14 cellular contexts compared by ENCODE assay signal in the genomic region with DNA sequence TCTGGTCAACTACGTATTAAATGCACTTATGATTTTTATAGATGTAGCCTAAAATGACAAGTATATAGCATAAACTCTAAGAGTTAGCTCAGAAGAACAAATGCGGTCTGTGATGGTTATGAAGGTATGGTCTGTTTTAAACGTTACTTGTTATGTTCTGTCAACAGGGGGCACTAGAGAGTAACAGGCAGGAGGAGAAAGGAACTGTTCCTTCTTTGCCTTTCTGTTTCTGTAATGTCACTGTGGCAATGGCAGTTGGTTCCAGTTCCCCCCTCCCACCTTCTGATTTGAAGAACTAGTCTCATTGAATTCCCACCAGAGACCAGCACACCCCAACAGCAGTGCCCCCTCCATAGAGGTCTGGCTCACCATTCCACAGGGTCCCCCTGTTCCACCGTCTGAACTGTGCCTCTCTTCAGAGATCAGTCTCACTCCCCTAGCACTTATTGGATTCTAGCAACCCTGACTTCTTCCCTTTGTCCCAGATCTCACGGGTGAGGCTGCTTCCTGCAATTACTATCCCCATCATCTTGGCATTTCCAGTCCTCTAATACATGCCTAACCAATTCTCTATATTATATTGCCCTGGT. TPM values are rescaled to one million over a fixed set of nuclear protein-coding genes. Genes with fewer than 3 reads are reported as not detected.
DNase-seq lines count a peak whose midpoint lies in the region; ATAC-seq and TF ChIP-seq lines count a peak whose summit lies in the region.
"Had no signal": no experiment of that assay in that cellular context is flagged by ENCODE, and none has a peak within 500 bp of the region (broad histone marks: within the 10 kb centered on the region; RNA-seq: fewer than 3 reads in every experiment).

No MANE protein-coding gene starts in this region.

- no peaks in the 10 kb centered on the region for H3F3A ChIP-seq in OCI-LY1 (ENCODE audit: insufficient read depth, low read length)

- no peaks in the 10 kb centered on the region for H3K27me3 Mint-ChIP-seq in endodermal cell (ENCODE audit: insufficient read depth)
- H3K27me3 Mint-ChIP-seq in stimulated activated memory B cell treated with anti-CD40 and anti-IgM and Interleukin-4, amounts not matched to agents 10 μg/mL and 1 μg/mL and 100 μg/mL, for 72 hours, result no peaks in the 10 kb centered on the region

- H3K27ac Mint-ChIP-seq in endodermal cell, result peak overlapping the region; percentile 82
- H3K27ac Mint-ChIP-seq in stimulated activated memory B cell treated with anti-CD40 and anti-IgM and Interleukin-4, amounts not matched to agents 10 μg/mL and 1 μg/mL and 100 μg/mL, for 72 hours, result no peak overlapping the region

- H3K79me2 ChIP-seq in OCI-LY1 (ENCODE audit: insufficient read depth, low read length), result no peaks in the 10 kb centered on the region

- no peaks in the 10 kb centered on the region for H3K9me2 ChIP-seq in OCI-LY1 (ENCODE audit: low read depth, low read length)

- no peaks in the 10 kb centered on the region for H4K20me1 ChIP-seq in OCI-LY1 (ENCODE audit: insufficient read depth, low read length)

- H3K27ac ChIP-seq in A673 (ENCODE audit: low read depth, low read length, poor library complexity, severe bottlenecking), result no peak overlapping the region
- no peak overlapping the region for H3K27ac ChIP-seq in OCI-LY1 (ENCODE audit: low read depth, low read length, poor library complexity, severe bottlenecking)
- no peak overlapping the region for H3K27ac ChIP-seq in endodermal cell (ENCODE audit: low read depth, low read length)

- H3K9ac ChIP-seq in OCI-LY1 (ENCODE audit: low read length), result no peak overlapping the region
- H3K9ac ChIP-seq in endodermal cell (ENCODE audit: extremely low read depth, low read length, poor library complexity, severe bottlenecking), result no peak overlapping the region

- no peak overlapping the region for H2AFZ ChIP-seq in OCI-LY1 (ENCODE audit: low read length)

- POLR2A ChIA-PET in A673 (lab: Charles Lee; ENCODE audit: low non-redundant PET), result interaction anchor here (0.7 kb wide), 1 partner anchor 16 kb away, joined by 4 read pairs; no protein-coding TSS in a partner anchor

- H3K9me3 ChIP-seq in A673 (ENCODE audit: low read depth, low read length, poor library complexity, severe bottlenecking), result no peaks in the 10 kb centered on the region
- H3K9me3 ChIP-seq in OCI-LY1 (ENCODE audit: low read length), result no peaks in the 10 kb centered on the region
- H3K9me3 ChIP-seq in endodermal cell (ENCODE audit: control insufficient read depth, low read length), result peaks cover 12% of the 10 kb centered on the region

- no peaks in the 10 kb centered on the region for H3K4me1 Mint-ChIP-seq in endodermal cell
- no peaks in the 10 kb centered on the region for H3K4me1 Mint-ChIP-seq in stimulated activated memory B cell treated with anti-CD40 and anti-IgM and Interleukin-4, amounts not matched to agents 10 μg/mL and 1 μg/mL and 100 μg/mL, for 72 hours

- no peaks in the 10 kb centered on the region for H3K36me3 ChIP-seq in A673 (ENCODE audit: insufficient read depth, low read length, poor library complexity, severe bottlenecking)
- H3K36me3 ChIP-seq in OCI-LY1 (ENCODE audit: insufficient read depth, low read length), result no peaks in the 10 kb centered on the region
- no peaks in the 10 kb centered on the region for H3K36me3 ChIP-seq in endodermal cell (ENCODE audit: control insufficient read depth, insufficient read depth, low read length)

- WGBS in endodermal cell (ENCODE audit: insufficient coverage in 1 of 2, insufficient read length in 1 of 2), 2 experiments, result 74 to 100% methylated on average over 1 to 4 of the region's 5 CpGs

- peaks cover 6% of the 10 kb centered on the region for H3K9me3 Mint-ChIP-seq in endodermal cell
- peaks cover 3% of the 10 kb centered on the region for H3K9me3 Mint-ChIP-seq in stimulated activated memory B cell treated with anti-CD40 and anti-IgM and Interleukin-4, amounts not matched to agents 10 μg/mL and 1 μg/mL and 100 μg/mL, for 72 hours

- H3K4me3 ChIP-seq in A673 (ENCODE audit: low read depth, low read length, poor library complexity, severe bottlenecking) (no peak overlapping the region), OCI-LY1 (ENCODE audit: low read depth, low read length, poor library complexity, severe bottlenecking) (no peak overlapping the region), endodermal cell (ENCODE audit: low read length) (no peak overlapping the region)

- no peaks in the 10 kb centered on the region for H3K36me3 Mint-ChIP-seq in endodermal cell (ENCODE audit: low read depth)
- no peaks in the 10 kb centered on the region for H3K36me3 Mint-ChIP-seq in stimulated activated memory B cell treated with anti-CD40 and anti-IgM and Interleukin-4, amounts not matched to agents 10 μg/mL and 1 μg/mL and 100 μg/mL, for 72 hours

- BruUV-seq in A673 (replicated peaks; lab: Mats Ljungman, UMichigan), result no TSS peak

- no peaks in the 10 kb centered on the region for H3K27me3 ChIP-seq in A673 (replicated peaks; ENCODE audit: insufficient read depth, low read depth, low read length, poor library complexity)
- no peaks in the 10 kb centered on the region for H3K27me3 ChIP-seq in OCI-LY1 (ENCODE audit: insufficient read depth, low read length)
- no peaks in the 10 kb centered on the region for H3K27me3 ChIP-seq in endodermal cell (ENCODE audit: control insufficient read depth, insufficient read depth, low read length, poor library complexity, severe bottlenecking)

- CTCF ChIA-PET in A673 (lab: Charles Lee), result no interaction called here

- no peak overlapping the region for H3K4me2 ChIP-seq in OCI-LY1 (ENCODE audit: low read length)

- ATAC-seq in GM18867 (IDR thresholded peaks at IDR 0.05; ENCODE audit: unreplicated experiment) (peak; percentile 47), GM19023 (IDR thresholded peaks at IDR 0.05; ENCODE audit: unreplicated experiment) (no peak), HG03159 (IDR thresholded peaks at IDR 0.05; ENCODE audit: unreplicated experiment) (no peak), HG03439 (IDR thresholded peaks at IDR 0.05; ENCODE audit: unreplicated experiment) (no peak)
- no peak for ATAC-seq in stimulated activated memory B cell treated with anti-CD40 and anti-IgM and Interleukin-4, amounts not matched to agents 10 μg/mL and 1 μg/mL and 100 μg/mL, for 72 hours
- ATAC-seq: right cardiac atrium had no signal

- intact Hi-C loops in A673 (cut with micrococcal nuclease; ENCODE audit: unreplicated experiment), result no loop called here

- H3K4me1 ChIP-seq in A673 (ENCODE audit: insufficient read depth, low read length, poor library complexity, severe bottlenecking) (no peaks in the 10 kb centered on the region), OCI-LY1 (ENCODE audit: insufficient read depth, low read length, severe bottlenecking) (no peaks in the 10 kb centered on the region), endodermal cell (ENCODE audit: control insufficient read depth, insufficient read depth, low read length) (no peaks in the 10 kb centered on the region)

- TF ChIP-seq CTCF in A673 (conservative IDR thresholded peaks at IDR 0.05; ENCODE audit: low read depth, low read length) (peak; percentile 69), OCI-LY1 (IDR thresholded peaks at IDR 0.05; ENCODE audit: low read length) (peak; percentile 58), endodermal cell (conservative IDR thresholded peaks at IDR 0.05) (peak; percentile 85)

- DNase-seq in A673 (ENCODE audit: low spot score) (peak; percentile 59), endodermal cell (peak; percentile 69)
- DNase-seq: caudate nucleus, mesenchymal stem cell, NCI-H2029 treated with DMSO at 0.1 percent for 48 hours, right cardiac atrium had no signal

- H3K4me3 Mint-ChIP-seq in endodermal cell, result no peak overlapping the region
- H3K4me3 Mint-ChIP-seq in stimulated activated memory B cell treated with anti-CD40 and anti-IgM and Interleukin-4, amounts not matched to agents 10 μg/mL and 1 μg/mL and 100 μg/mL, for 72 hours, result no peak overlapping the region

RNA-seq across cellular contexts. Expression of a gene that starts 14.0 kb away (rescaled TPM):
- total RNA-seq in A673 (2021) (not detected in 2 replicates), endodermal cell (not detected)
- polyA plus RNA-seq in endodermal cell (2013, experiment 1 of 2), result not detected
- polyA plus RNA-seq in endodermal cell (2013, experiment 2 of 2), result not detected
- total RNA-seq: fibroblast of villous mesenchyme; right cardiac atrium; T-helper 1 cell treated with Interleukin-12 subunit alpha and Interleukin-12 subunit beta and Interleukin-4 antibody, amounts not matched to agents 30 ng/mL and 1 ng/mL, for 36 hours had no signal
- polyA plus RNA-seq: right cardiac atrium had no signal

RNA-seq across cellular contexts. Expression of a gene that starts 20.6 kb away (rescaled TPM):
- total RNA-seq in A673 (2021) (not detected in 2 replicates), endodermal cell (not detected)
- polyA plus RNA-seq in endodermal cell (2013, experiment 1 of 2), result not detected
- polyA plus RNA-seq in endodermal cell (2013, experiment 2 of 2), result not detected
- total RNA-seq: fibroblast of villous mesenchyme; right cardiac atrium; T-helper 1 cell treated with Interleukin-12 subunit alpha and Interleukin-12 subunit beta and Interleukin-4 antibody, amounts not matched to agents 30 ng/mL and 1 ng/mL, for 36 hours had no signal
- polyA plus RNA-seq: right cardiac atrium had no signal

RNA-seq across cellular contexts. Expression of a gene that starts 51.4 kb away (rescaled TPM):
- not detected in 2 replicates for total RNA-seq in A673 (2021)
- not detected for total RNA-seq in endodermal cell
- not detected for polyA plus RNA-seq in endodermal cell (2013, experiment 1 of 2)
- not detected for polyA plus RNA-seq in endodermal cell (2013, experiment 2 of 2)
- total RNA-seq: fibroblast of villous mesenchyme; right cardiac atrium; T-helper 1 cell treated with Interleukin-12 subunit alpha and Interleukin-12 subunit beta and Interleukin-4 antibody, amounts not matched to agents 30 ng/mL and 1 ng/mL, for 36 hours had no signal
- polyA plus RNA-seq: right cardiac atrium had no signal

RNA-seq across cellular contexts. Expression of a gene that starts 52.8 kb away (rescaled TPM):
- total RNA-seq in A673 (2021) (not detected in 2 replicates), endodermal cell (not detected)
- not detected for polyA plus RNA-seq in endodermal cell (2013, experiment 1 of 2)
- polyA plus RNA-seq in endodermal cell (2013, experiment 2 of 2), result not detected
- total RNA-seq: fibroblast of villous mesenchyme; right cardiac atrium; T-helper 1 cell treated with Interleukin-12 subunit alpha and Interleukin-12 subunit beta and Interleukin-4 antibody, amounts not matched to agents 30 ng/mL and 1 ng/mL, for 36 hours had no signal
- polyA plus RNA-seq: right cardiac atrium had no signal
